26 cellular contexts compared by ENCODE assay signal in genomic region chr12:43208221-43208620, GRCh38.
"Had no signal": no experiment of that assay in that cellular context is flagged by ENCODE, and none has a peak within 500 bp of the region (broad histone marks: within the 10 kb centered on the region; RNA-seq: fewer than 3 reads in every experiment).

No MANE protein-coding gene starts in this region.

- H3K27me3 Mint-ChIP-seq: activated naive CD4-positive, alpha-beta T cell treated with anti-CD3 and anti-CD28 coated beads, Interleukin-2, amount 50 U/mL, for 24 hours; memory B cell; naive B cell; T-helper 17 cell had no signal

- H3K4me3 Mint-ChIP-seq: activated naive CD4-positive, alpha-beta T cell treated with anti-CD3 and anti-CD28 coated beads, Interleukin-2, amount 50 U/mL, for 24 hours; endodermal cell; memory B cell; naive B cell; T-helper 17 cell had no signal

- H3K4me1 ChIP-seq: adrenal gland, colonic mucosa, gastroesophageal sphincter, pancreas, sigmoid colon, transverse colon had no signal

- H3K9me3 ChIP-seq: adrenal gland, colonic mucosa, gastroesophageal sphincter, pancreas, transverse colon, uterus had no signal

- H3K27ac Mint-ChIP-seq: activated naive CD4-positive, alpha-beta T cell treated with anti-CD3 and anti-CD28 coated beads, Interleukin-2, amount 50 U/mL, for 24 hours; endodermal cell; memory B cell; T-helper 17 cell had no signal

- H3K4me3 ChIP-seq: adrenal gland, colonic mucosa, gastroesophageal sphincter, heart right ventricle, mucosa of descending colon, pancreas, sigmoid colon, transverse colon, uterus had no signal

- H3K27ac ChIP-seq: adrenal gland, colonic mucosa, gastroesophageal sphincter, pancreas, sigmoid colon, transverse colon, uterus, VCaP had no signal

- H3K9me3 Mint-ChIP-seq: activated naive CD4-positive, alpha-beta T cell treated with anti-CD3 and anti-CD28 coated beads, Interleukin-2, amount 50 U/mL, for 24 hours; endodermal cell; naive B cell had no signal

- H3K36me3 ChIP-seq: adrenal gland, colonic mucosa, gastroesophageal sphincter, heart right ventricle, pancreas, sigmoid colon, transverse colon, uterus had no signal

- ATAC-seq: gastroesophageal sphincter, mucosa of descending colon, pancreas, T-helper 17 cell had no signal

- DNase-seq: activated CD4-positive, alpha-beta T cell treated with anti-CD3 and anti-CD28 coated beads, Interleukin-2, amount 50 U/mL, for 1 hour; activated CD4-positive, CD25-positive, alpha-beta regulatory T cell treated with anti-CD3 and anti-CD28 coated beads, Interleukin-2, amount 50 U/mL, for 72 hours; activated CD8-positive, alpha-beta memory T cell treated with anti-CD3 and anti-CD28 coated beads, Interleukin-2, amount 50 U/mL, for 48 hours; activated effector memory CD4-positive, alpha-beta T cell treated with Interleukin-2 at 50 U/mL for 16 hours; activated T-cell treated with anti-CD3 and anti-CD28 coated beads, Interleukin-2, amount 50 U/mL, for 48 hours; adrenal gland; central memory CD4-positive, alpha-beta T cell; colonic mucosa; endodermal cell; erythroblast; mucosa of descending colon; naive B cell; pancreas; sigmoid colon; stimulated activated CD4-positive, alpha-beta T cell treated with anti-CD3 and anti-CD28 coated beads, Interleukin-12 subunit alpha, Interleukin-12 subunit beta, amount 100 ng/mL, for 4 hours; stimulated activated CD4-positive, alpha-beta T cell treated with anti-CD3 and anti-CD28 coated beads, Interleukin-2, amount 100 ng/mL, for 24 hours; stimulated activated naive CD4-positive, alpha-beta T cell treated with Interleukin-2 at 50 U/mL for 16 hours; substantia nigra; T-helper 17 cell; transverse colon; uterus had no signal

- H3K27me3 ChIP-seq: adrenal gland, colonic mucosa, gastroesophageal sphincter, heart right ventricle, pancreas, sigmoid colon, transverse colon, uterus had no signal

- FAIRE-seq: pancreas had no signal

- H3K4me1 Mint-ChIP-seq: activated naive CD4-positive, alpha-beta T cell treated with anti-CD3 and anti-CD28 coated beads, Interleukin-2, amount 50 U/mL, for 24 hours; endodermal cell; T-helper 17 cell had no signal

- H3K36me3 Mint-ChIP-seq: activated naive CD4-positive, alpha-beta T cell treated with anti-CD3 and anti-CD28 coated beads, Interleukin-2, amount 50 U/mL, for 24 hours; memory B cell; naive B cell had no signal
